In the genomic region with DNA sequence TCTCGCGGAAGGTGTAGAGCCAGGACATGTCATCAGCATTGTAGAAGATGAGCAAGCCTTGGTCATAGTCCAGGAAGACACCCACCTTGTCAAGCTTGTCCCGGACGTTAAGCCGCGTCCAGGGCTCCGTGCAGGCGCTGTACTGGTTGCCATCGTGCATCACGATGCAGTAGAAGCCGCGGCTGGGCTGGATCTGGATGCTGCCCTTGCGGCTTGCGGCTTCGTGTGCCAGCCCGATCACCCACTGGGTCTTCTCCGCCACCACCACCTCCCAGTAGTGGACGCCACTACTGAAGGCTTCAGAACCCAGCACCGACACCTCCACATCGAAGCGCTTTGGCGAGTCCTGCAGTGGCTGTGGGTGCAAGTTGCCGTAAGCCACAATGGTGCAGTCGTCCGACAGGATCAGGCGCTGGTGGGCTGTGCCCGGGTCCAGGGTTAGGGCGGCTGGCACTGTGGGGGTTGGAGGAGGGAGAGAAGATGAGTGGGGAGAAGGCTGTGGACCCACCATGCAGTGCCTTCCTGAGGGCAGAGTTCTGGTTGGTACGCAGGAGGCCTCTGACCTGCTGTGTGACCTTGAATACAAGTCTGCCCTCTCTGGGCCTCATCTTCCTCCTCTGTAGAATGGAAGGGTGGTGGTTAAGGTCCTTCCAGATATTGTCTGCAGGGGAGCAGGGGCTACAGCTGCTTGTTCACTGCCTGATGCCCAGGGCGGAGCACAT, we compare ENCODE assay signal across 20 cellular contexts. TPM values are rescaled to one million over a fixed set of nuclear protein-coding genes. Genes with fewer than 3 reads are reported as not detected.
DNase-seq lines count a peak whose midpoint lies in the region; ATAC-seq, FAIRE-seq and TF ChIP-seq lines count a peak whose summit lies in the region.
"Had no signal": no experiment of that assay in that cellular context is flagged by ENCODE, and none has a peak within 500 bp of the region (broad histone marks: within the 10 kb centered on the region; RNA-seq: fewer than 3 reads in every experiment).

No MANE protein-coding gene starts in this region.

- in situ Hi-C loops in HepG2 (cut with HindIII; ENCODE audit: extremely low pct_ligation_motif_present, low pct_unique_long_range_greater_than_20kb): no loop called here

- intact Hi-C loops in HepG2 (cut with micrococcal nuclease; ENCODE audit: unreplicated experiment) (no loop called here), right lobe of liver (cut with DNase I) (no loop called here)

- H2BK120ac ChIP-seq in H1 (replicated peaks; ENCODE audit: low read depth, low read length) (no peak overlapping the region), neuronal stem cell (ENCODE audit: low read depth, low read length) (no peak overlapping the region)

- H3K27ac ChIP-seq in HepG2 (ENCODE audit: extremely low read length, insufficient read depth, low read length): no peak overlapping the region
- no peak overlapping the region for H3K27ac ChIP-seq in right lobe of liver
- H3K27ac ChIP-seq in H1 (ENCODE audit: low read depth, low read length): no peak overlapping the region
- no peak overlapping the region for H3K27ac ChIP-seq in neuronal stem cell (replicated peaks; ENCODE audit: low read length)
- H3K27ac ChIP-seq: 22Rv1, HL-60 had no signal

- H3K23ac ChIP-seq in H1 (ENCODE audit: insufficient read length) (no peak overlapping the region), neuronal stem cell (ENCODE audit: low read depth, low read length, poor library complexity) (peak overlapping the region; percentile 26)

- no peaks in the 10 kb centered on the region for H3K79me1 ChIP-seq in H1 (ENCODE audit: low read depth, low read length)
- no peaks in the 10 kb centered on the region for H3K79me1 ChIP-seq in neuronal stem cell (ENCODE audit: low read depth, low read length)

- H3K79me2 ChIP-seq in HepG2 (ENCODE audit: insufficient read depth, low read length) (no peaks in the 10 kb centered on the region), H1 (ENCODE audit: control insufficient read depth in 1 of 2, insufficient read depth in 2 of 2, low read length in 2 of 2) (no peaks in the 10 kb centered on the region)

- TF ChIP-seq RAD21 in HepG2 (CRISPR knock-in tag; IDR thresholded peaks at IDR 0.05) (no peak), H1 (IDR thresholded peaks at IDR 0.05 in 1 of 2, conservative IDR thresholded peaks at IDR 0.05 in 1 of 2; ENCODE audit: low read depth in 2 of 2, low read length in 2 of 2) (no peak)

- POLR2A ChIA-PET in HepG2 (lab: Yijun Ruan, JAX) (no interaction called here), H1 (lab: Charles Lee; ENCODE audit: partially characterized antibody) (interaction anchor here (0.6 to 1.0 kb wide), 2 partner anchors 35 to 1881 kb away, joined by 3 read pairs; a partner anchor contains a TSS)

- H3K4ac ChIP-seq in H1 (replicated peaks; ENCODE audit: insufficient read length, low read depth, low read length): no peak overlapping the region
- no peak overlapping the region for H3K4ac ChIP-seq in neuronal stem cell (ENCODE audit: low read length)

- H3K27me3 ChIP-seq in HepG2 (ENCODE audit: control insufficient read depth in 1 of 2, insufficient read depth in 2 of 2, low read length in 2 of 2): no peaks in the 10 kb centered on the region; a peak in 1 of 5 replicates
- H3K27me3 ChIP-seq in right lobe of liver: no peaks in the 10 kb centered on the region
- no peaks in the 10 kb centered on the region for H3K27me3 ChIP-seq in H1 (replicated peaks in 1 of 4; ENCODE audit: control insufficient read depth in 3 of 4, extremely low read depth in 1 of 4, insufficient read depth in 3 of 4, low read length in 3 of 4)
- no peaks in the 10 kb centered on the region for H3K27me3 ChIP-seq in neuronal stem cell (ENCODE audit: control insufficient read depth in 3 of 3, insufficient read depth in 3 of 3, low read depth in 1 of 3, low read length in 3 of 3)
- H3K27me3 ChIP-seq: BE2C had no signal

- H3K23me2 ChIP-seq in H1 (ENCODE audit: low read depth, low read length): no peaks in the 10 kb centered on the region; the same call in 1 of the 2 replicates

- no peak for TF ChIP-seq POLR2A in HepG2 (IDR thresholded peaks at IDR 0.05; ENCODE audit: insufficient read depth in 1 of 2, low read depth in 2 of 2, low read length in 2 of 2)
- no peak for TF ChIP-seq POLR2A in right lobe of liver (IDR thresholded peaks at IDR 0.05)
- no peak for TF ChIP-seq POLR2A in H1 (IDR thresholded peaks at IDR 0.05; ENCODE audit: control extremely low read depth in 1 of 2, low read depth in 2 of 2, low read length in 2 of 2)

- no peaks in the 10 kb centered on the region for H4K20me1 ChIP-seq in HepG2 (ENCODE audit: insufficient read depth, low read length)
- H4K20me1 ChIP-seq in H1 (replicated peaks in 1 of 2; ENCODE audit: control insufficient read depth in 1 of 2, insufficient read depth in 2 of 2, low read length in 2 of 2): peaks cover 0 to 2% of the 10 kb centered on the region in 2 experiments

- H3K4me1 ChIP-seq in HepG2 (ENCODE audit: insufficient read depth, low read length): no peaks in the 10 kb centered on the region
- no peaks in the 10 kb centered on the region for H3K4me1 ChIP-seq in right lobe of liver
- H3K4me1 ChIP-seq in H1 (replicated peaks in 1 of 4; ENCODE audit: control insufficient read depth in 3 of 4, insufficient read depth in 4 of 4, low read length in 3 of 4): peaks cover 9 to 18% (median 14%) of the 10 kb centered on the region in 4 experiments
- peaks cover 19 to 24% of the 10 kb centered on the region in 2 donors for H3K4me1 ChIP-seq in neuronal stem cell (ENCODE audit: control insufficient read depth in 2 of 2, insufficient read depth in 1 of 2, low read depth in 1 of 2, low read length in 2 of 2)

- no peak overlapping the region for H3K56ac ChIP-seq in H1 (replicated peaks; ENCODE audit: insufficient read length, low read depth, low read length)

- H4K8ac ChIP-seq in H1 (ENCODE audit: extremely low read depth, insufficient read depth, low read length) (no peak overlapping the region), neuronal stem cell (ENCODE audit: low read depth, low read length) (no peak overlapping the region)

- ATAC-seq in HepG2 (no peak), right lobe of liver (no peak), HG03097 (IDR thresholded peaks at IDR 0.05; ENCODE audit: low FRiP score, unreplicated experiment) (no peak)
- ATAC-seq: PC-3 had no signal

- TF ChIP-seq CTCF in HepG2 (CRISPR knock-in tag; IDR thresholded peaks at IDR 0.05) (no peak), right lobe of liver (IDR thresholded peaks at IDR 0.05) (no peak), H1 (IDR thresholded peaks at IDR 0.05; ENCODE audit: control extremely low read depth in 1 of 3, insufficient read depth in 1 of 3, low read depth in 1 of 3, low read length in 3 of 3) (no peak)

- H3K4me2 ChIP-seq in HepG2 (ENCODE audit: low read depth, low read length): no peak overlapping the region
- H3K4me2 ChIP-seq in H1 (ENCODE audit: insufficient read depth in 1 of 2, low read depth in 2 of 2, low read length in 2 of 2): no peak overlapping the region
- no peak overlapping the region for H3K4me2 ChIP-seq in neuronal stem cell (ENCODE audit: insufficient read depth, low read length, poor library complexity, severe bottlenecking)
- H3K4me2 ChIP-seq: SK-N-SH had no signal

- H2BK12ac ChIP-seq in H1 (ENCODE audit: low read depth, low read length) (no peak overlapping the region), neuronal stem cell (ENCODE audit: low read length) (no peak overlapping the region)

- no peak overlapping the region for H2AFZ ChIP-seq in HepG2 (ENCODE audit: low read length)
- H2AFZ ChIP-seq in H1 (ENCODE audit: low read length): no peak overlapping the region
- H2AFZ ChIP-seq in neuronal stem cell (ENCODE audit: low read length): no peak overlapping the region

- H3K4me3 ChIP-seq in HepG2 (replicated peaks in 1 of 3; ENCODE audit: insufficient read depth in 1 of 3, low read depth in 2 of 3, low read length in 3 of 3): no peak overlapping the region
- H3K4me3 ChIP-seq in right lobe of liver: no peak overlapping the region
- H3K4me3 ChIP-seq in H1 (ENCODE audit: extremely low read depth in 1 of 4, insufficient read depth in 2 of 4, low read depth in 3 of 4, low read length in 4 of 4): no peak overlapping the region
- H3K4me3 ChIP-seq in neuronal stem cell (ENCODE audit: low read length in 2 of 2): no peak overlapping the region

- no peak overlapping the region for H2AK5ac ChIP-seq in H1 (ENCODE audit: low read depth, low read length)
- peak overlapping the region; percentile 25 for H2AK5ac ChIP-seq in neuronal stem cell (ENCODE audit: low read depth, low read length)

- no peak overlapping the region for H4K5ac ChIP-seq in H1 (ENCODE audit: insufficient read length, low read depth, low read length)

- H3K9ac ChIP-seq in HepG2 (ENCODE audit: insufficient read depth, low read depth, low read length): no peak overlapping the region
- no peak overlapping the region; a peak in 1 of 7 replicates for H3K9ac ChIP-seq in H1 (replicated peaks in 1 of 4; ENCODE audit: extremely low read depth in 1 of 4, low read depth in 3 of 4, low read length in 3 of 4)
- H3K9ac ChIP-seq in neuronal stem cell (ENCODE audit: low read depth, low read length, poor library complexity): peak overlapping the region; percentile 52
- H3K9ac ChIP-seq: SK-N-SH had no signal

- no peak for DNase-seq in HepG2 (ENCODE audit: low spot score)
- no peak for DNase-seq in right lobe of liver
- DNase-seq in H1 (ENCODE audit: low read depth in 1 of 2, low spot score in 2 of 2): no peak
- no peak for DNase-seq in neuronal stem cell (ENCODE audit: low spot score)
- no peak for DNase-seq in NCI-H69 (lab: John Stamatoyannopoulos, UW)
- no peak for DNase-seq in NCI-H524 (lab: John Stamatoyannopoulos, UW)
- DNase-seq: COR-L47; NCI-H1092 treated with DMSO at 0.1 percent for 48 hours; NCI-H1436 treated with DMSO at 0.1 percent for 48 hours; NCI-H187 treated with DMSO at 0.1 percent for 48 hours; NCI-H2171 treated with DMSO at 0.1 percent for 48 hours; NCI-H345; NCI-H524 treated with DMSO at 0.1 percent for 48 hours; NK-92 treated with Interleukin-12 subunit alpha and Interleukin-12 subunit beta, amount 100 ng/mL, for 24 hours had no signal

- no TSS peak for BruUV-seq in HepG2 (replicated peaks; lab: Mats Ljungman, UMichigan)

- no peak for FAIRE-seq in HepG2 (lab: Jason Lieb, UNC)
- FAIRE-seq in H1 (lab: Jason Lieb, UNC): no peak

- H2BK5ac ChIP-seq in H1 (ENCODE audit: low read depth, low read length) (no peak overlapping the region; the same call in 1 of the 2 replicates), neuronal stem cell (ENCODE audit: low read length) (no peak overlapping the region)

- no peaks in the 10 kb centered on the region for H3K9me3 ChIP-seq in HepG2 (ENCODE audit: low read length)
- H3K9me3 ChIP-seq in right lobe of liver: no peaks in the 10 kb centered on the region
- no peaks in the 10 kb centered on the region for H3K9me3 ChIP-seq in H1 (ENCODE audit: insufficient read depth in 2 of 2, low read depth in 1 of 2, low read length in 1 of 2)
- H3K9me3 ChIP-seq in neuronal stem cell (replicated peaks in 1 of 2; ENCODE audit: control insufficient read depth in 2 of 2, insufficient read depth in 1 of 2, low read depth in 1 of 2, low read length in 2 of 2): no peaks in the 10 kb centered on the region
- H3K9me3 ChIP-seq: BE2C, SK-N-SH had no signal

- TF ChIP-seq EP300 in HepG2 (IDR thresholded peaks at IDR 0.05; ENCODE audit: low read depth in 2 of 2, low read length in 2 of 2) (no peak), HepG2 (CRISPR knock-in tag; IDR thresholded peaks at IDR 0.05; ENCODE audit: borderline replicate concordance) (no peak), H1 (IDR thresholded peaks at IDR 0.05; ENCODE audit: borderline replicate concordance in 1 of 2, low read depth in 2 of 2, low read length in 2 of 2) (no peak)

- CTCF ChIA-PET in HepG2 (lab: Yijun Ruan, JAX; ENCODE audit: low intra/inter-chr PET ratio, low total read pairs): no interaction called here
- CTCF ChIA-PET in H1 (lab: Charles Lee; ENCODE audit: partially characterized antibody): interaction anchor here (0.6 to 4.8 kb wide), 26 partner anchors 11 to 397 kb away, joined by 3 to 55 read pairs (median 4); a partner anchor contains a TSS

- H3K36me3 ChIP-seq in HepG2 (replicated peaks in 1 of 2; ENCODE audit: control insufficient read depth in 1 of 2, insufficient read depth in 2 of 2, low read length in 2 of 2) (no peaks in the 10 kb centered on the region; a peak in 1 of 5 replicates), right lobe of liver (no peaks in the 10 kb centered on the region), H1 (ENCODE audit: control insufficient read depth in 2 of 4, insufficient read depth in 4 of 4, low read length in 3 of 4) (peaks cover 0 to 5% (median 0%) of the 10 kb centered on the region in 4 experiments; a peak in 2 of 8 replicates), neuronal stem cell (replicated peaks in 1 of 2; ENCODE audit: control insufficient read depth in 2 of 2, insufficient read depth in 2 of 2, low read length in 2 of 2) (peaks cover 2 to 70% of the 10 kb centered on the region in 2 donors)
- H3K36me3 ChIP-seq: BE2C had no signal

- no peak overlapping the region for H4K91ac ChIP-seq in H1 (replicated peaks; ENCODE audit: insufficient read length, low read length)
- H4K91ac ChIP-seq in neuronal stem cell (ENCODE audit: low read depth, low read length, poor library complexity): peak overlapping the region; percentile 27

- H3K18ac ChIP-seq in H1 (ENCODE audit: extremely low read depth, low read length) (no peak overlapping the region), neuronal stem cell (ENCODE audit: low read length) (peak overlapping the region; percentile 57)

- H2BK15ac ChIP-seq in H1 (ENCODE audit: low read length): 0 out of 2 replicates have a peak overlapping the region, but pooled peaks have one; percentile 40
- H2BK15ac ChIP-seq in neuronal stem cell (ENCODE audit: low read length): no peak overlapping the region

- H2BK20ac ChIP-seq in H1 (ENCODE audit: low read length): no peak overlapping the region

- no peak overlapping the region for H3K14ac ChIP-seq in H1 (ENCODE audit: insufficient read length)
- no peak overlapping the region for H3K14ac ChIP-seq in neuronal stem cell (ENCODE audit: low read length)

- 97% methylated on average over 10 of the region's 30 CpGs for WGBS in HepG2 (ENCODE audit: low lambda C conversion rate)
- WGBS in right lobe of liver (ENCODE audit: insufficient coverage, low coverage, low lambda C conversion rate, missing lambda C conversion rate): 98% methylated on average over 10 of the region's 30 CpGs
- WGBS in H1 (ENCODE audit: extremely low coverage in 1 of 2, insufficient coverage in 1 of 2, insufficient read length in 1 of 2, insufficient replicate concordance in 2 of 2, low coverage in 1 of 2, low lambda C conversion rate in 2 of 2, missing lambda C conversion rate in 1 of 2), 2 experiments: 88% methylated on average over 30 of the region's 30 CpGs; no CpG with 5 or more reads in 1 of the 2 experiments
- WGBS in neuronal stem cell (ENCODE audit: extremely low coverage in 2 of 2, insufficient read length in 2 of 2, insufficient replicate concordance in 1 of 2), 2 donors: no CpG with 5 or more reads among the region's 30 CpGs

RNA-seq across cellular contexts. Expression of a gene that starts 34.4 kb away (rescaled TPM):
- 0.53 and 1.1 TPM in 2 replicates for total RNA-seq in HepG2 (2016; rRNA removed; fragmentation: Illumina TruSeq; extraction: Trizol)
- total RNA-seq in HepG2 (2016; cell fraction: cytosol; rRNA removed; fragmentation: Illumina TruSeq; extraction: Trizol; ENCODE audit: low read depth): 0.10 and 0.18 TPM in 2 replicates
- 0.61 and 0.83 TPM in 2 replicates for total RNA-seq in HepG2 (2016; cell fraction: insoluble cytoplasmic fraction; rRNA removed; fragmentation: Illumina TruSeq; extraction: Trizol)
- total RNA-seq in HepG2 (2016; cell fraction: membrane; rRNA removed; fragmentation: Illumina TruSeq; extraction: Trizol): 1.1 TPM in 2 replicates
- 0.78 and 1.1 TPM in 2 replicates for total RNA-seq in HepG2 (2016; cell fraction: nucleus; rRNA removed; fragmentation: Illumina TruSeq; extraction: Trizol)
- 0.57 and 0.67 TPM in 2 replicates for polyA plus RNA-seq in HepG2 (2011; rRNA removed)
- polyA plus RNA-seq in HepG2 (2011; cell fraction: cytosol; rRNA removed): 0.32 TPM in 2 replicates
- polyA plus RNA-seq in HepG2 (2011; cell fraction: nucleus; rRNA removed): 2.1 and 2.9 TPM in 2 replicates
- 0.93 and 1.2 TPM in 2 replicates for polyA plus RNA-seq in HepG2 (2012)
- polyA plus RNA-seq in HepG2 (2016; cell fraction: cytosol; fragmentation: Illumina TruSeq; extraction: Trizol; ENCODE audit: low read depth): 0.15 and 0.24 TPM in 2 replicates
- 1.1 and 1.4 TPM in 2 replicates for polyA plus RNA-seq in HepG2 (2016; cell fraction: insoluble cytoplasmic fraction; fragmentation: Illumina TruSeq; extraction: Trizol; ENCODE audit: low read depth)
- polyA plus RNA-seq in HepG2 (2016; cell fraction: membrane; fragmentation: Illumina TruSeq; extraction: Trizol; ENCODE audit: low read depth): 0.68 and 0.86 TPM in 2 replicates
- 1.7 and 2.1 TPM in 2 replicates for polyA plus RNA-seq in HepG2 (2016; cell fraction: nucleus; fragmentation: Illumina TruSeq; extraction: Trizol; ENCODE audit: insufficient read depth, low read depth)
- 1.8 and 2.1 TPM in 2 replicates for polyA minus RNA-seq in HepG2 (2011; rRNA and poly(A)+ RNA removed; ENCODE audit: low replicate concordance)
- polyA minus RNA-seq in HepG2 (2011; cell fraction: cytosol; rRNA and poly(A)+ RNA removed): 0.79 and 1.3 TPM in 2 replicates
- polyA minus RNA-seq in HepG2 (2011; cell fraction: nucleus; rRNA and poly(A)+ RNA removed): 0.87 and 0.90 TPM in 2 replicates
- total RNA-seq in right lobe of liver: 1 to 10 TPM; 1.1 to 2.4 (median 1.7) TPM
- 10.3 and 10.8 TPM in 2 replicates for total RNA-seq in H1 (2021; fragmentation: NEBNext Ultra II Directional; extraction: Animal tissue kit (Norgen Biotek cat#: 25700))
- 6.3 and 8.7 TPM in 2 replicates for polyA plus RNA-seq in H1 (2011; rRNA removed)
- 4.8 TPM for polyA plus RNA-seq in H1 (2011; cell fraction: cytosol; rRNA removed)
- 10.4 TPM for polyA plus RNA-seq in H1 (2011; cell fraction: nucleus; rRNA removed)
- polyA plus RNA-seq in H1 (2012, experiment 1 of 2): 4.7 to 9.1 TPM (median 6.6 TPM) in 4 replicates
- 6.2 TPM for polyA plus RNA-seq in H1 (2012, experiment 2 of 2)
- polyA plus RNA-seq in H1 (2013, experiment 1 of 2): 5.7 TPM
- polyA plus RNA-seq in H1 (2013, experiment 2 of 2): 5.1 TPM
- 4.0 and 5.2 TPM in 2 replicates for polyA minus RNA-seq in H1 (2011; rRNA and poly(A)+ RNA removed)
- polyA minus RNA-seq in H1 (2011; cell fraction: cytosol; rRNA and poly(A)+ RNA removed): 4.5 TPM
- polyA minus RNA-seq in H1 (2011; cell fraction: nucleus; rRNA and poly(A)+ RNA removed): 6.0 TPM
- 3.4 TPM for polyA plus RNA-seq in neuronal stem cell (2013, experiment 1 of 2)
- 3.4 TPM for polyA plus RNA-seq in neuronal stem cell (2013, experiment 2 of 2)
